ENCODE assay signal across 3 cellular contexts in the genomic region with DNA sequence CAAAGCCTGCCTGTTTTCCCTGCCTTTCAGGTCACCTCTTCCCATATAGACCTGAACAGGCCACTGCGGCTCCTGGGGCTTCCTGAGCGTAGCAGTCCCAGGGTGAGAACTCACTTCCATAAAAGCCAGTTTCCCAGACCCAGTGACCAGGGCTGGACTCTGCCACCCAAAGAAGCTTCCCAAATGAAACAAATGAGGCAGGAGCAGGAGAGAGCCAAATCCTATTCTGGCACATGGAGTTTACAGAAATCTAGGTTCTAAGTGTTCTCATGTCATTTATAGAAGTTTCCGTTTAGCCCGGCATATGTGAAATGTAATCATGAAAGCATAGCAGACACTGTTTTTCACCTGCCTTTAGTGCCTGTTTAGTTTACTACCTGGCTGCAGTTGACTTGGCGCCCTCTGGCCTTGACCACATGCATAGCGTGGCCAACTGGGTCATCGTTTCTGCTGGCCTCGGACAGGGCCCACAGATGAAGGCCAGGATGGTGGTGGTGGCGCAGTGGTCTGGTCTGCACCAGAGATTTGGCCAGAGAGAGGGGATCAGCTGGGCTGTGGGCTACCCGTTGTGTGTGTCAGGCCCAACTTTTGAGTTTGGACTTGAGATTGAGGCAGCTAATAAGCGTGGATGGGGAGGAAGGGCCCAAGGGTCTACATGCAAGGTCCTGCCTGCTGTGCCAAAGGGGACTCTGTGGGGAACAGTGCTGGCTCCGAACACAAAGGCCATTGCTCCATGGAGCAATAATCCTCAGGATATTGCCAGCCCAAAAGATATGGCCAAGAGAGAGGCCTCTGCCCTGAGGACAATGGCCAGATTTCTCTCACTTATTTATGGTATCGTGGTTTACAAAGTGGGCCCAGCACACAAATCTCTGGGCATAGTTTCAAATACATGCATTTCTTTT.
TF ChIP-seq lines count a peak whose summit lies in the region.

No MANE protein-coding gene starts in this region.

TF ChIP-seq in IMR-90, 13 proteins besides CTCF, POLR2A, EP300 and RAD21:
- TF ChIP-seq, protein P1, sequence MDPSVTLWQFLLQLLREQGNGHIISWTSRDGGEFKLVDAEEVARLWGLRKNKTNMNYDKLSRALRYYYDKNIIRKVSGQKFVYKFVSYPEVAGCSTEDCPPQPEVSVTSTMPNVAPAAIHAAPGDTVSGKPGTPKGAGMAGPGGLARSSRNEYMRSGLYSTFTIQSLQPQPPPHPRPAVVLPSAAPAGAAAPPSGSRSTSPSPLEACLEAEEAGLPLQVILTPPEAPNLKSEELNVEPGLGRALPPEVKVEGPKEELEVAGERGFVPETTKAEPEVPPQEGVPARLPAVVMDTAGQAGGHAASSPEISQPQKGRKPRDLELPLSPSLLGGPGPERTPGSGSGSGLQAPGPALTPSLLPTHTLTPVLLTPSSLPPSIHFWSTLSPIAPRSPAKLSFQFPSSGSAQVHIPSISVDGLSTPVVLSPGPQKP (IDR thresholded peaks at IDR 0.05; ENCODE audit: borderline replicate concordance, low read depth, low read length) = no peak
- TF ChIP-seq MAZ (IDR thresholded peaks at IDR 0.05; ENCODE audit: borderline replicate concordance, low read depth, low read length) (no peak), SMC3 (IDR thresholded peaks at IDR 0.05; ENCODE audit: low read depth, low read length) (no peak), CEBPB (IDR thresholded peaks at IDR 0.05; ENCODE audit: low read depth, low read length) (no peak), MXI1 (IDR thresholded peaks at IDR 0.05; ENCODE audit: borderline replicate concordance, low read depth, low read length) (no peak), FOS (IDR thresholded peaks at IDR 0.05; ENCODE audit: low read depth, low read length) (no peak), BHLHE40 (IDR thresholded peaks at IDR 0.05; ENCODE audit: low read depth, low read length) (no peak), NFE2L2 (IDR thresholded peaks at IDR 0.05; ENCODE audit: low read depth, low read length) (no peak)
- TF ChIP-seq, protein P2, sequence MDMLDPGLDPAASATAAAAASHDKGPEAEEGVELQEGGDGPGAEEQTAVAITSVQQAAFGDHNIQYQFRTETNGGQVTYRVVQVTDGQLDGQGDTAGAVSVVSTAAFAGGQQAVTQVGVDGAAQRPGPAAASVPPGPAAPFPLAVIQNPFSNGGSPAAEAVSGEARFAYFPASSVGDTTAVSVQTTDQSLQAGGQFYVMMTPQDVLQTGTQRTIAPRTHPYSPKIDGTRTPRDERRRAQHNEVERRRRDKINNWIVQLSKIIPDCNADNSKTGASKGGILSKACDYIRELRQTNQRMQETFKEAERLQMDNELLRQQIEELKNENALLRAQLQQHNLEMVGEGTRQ (IDR thresholded peaks at IDR 0.05; ENCODE audit: low read depth, low read length) = no peak

TF ChIP-seq in K562, 482 proteins besides CTCF, POLR2A, EP300 and RAD21:
- TF ChIP-seq SMARCE1 (IDR thresholded peaks at IDR 0.05) (no peak), CEBPB (tag; IDR thresholded peaks at IDR 0.05) (no peak), MTA1 (IDR thresholded peaks at IDR 0.05; ENCODE audit: borderline replicate concordance) (no peak), ARID2 (IDR thresholded peaks at IDR 0.05) (no peak), ZNF75A (CRISPR knock-in tag; IDR thresholded peaks at IDR 0.05) (no peak), RB1 (IDR thresholded peaks at IDR 0.05; ENCODE audit: low read depth) (no peak), THRAP3 (IDR thresholded peaks at IDR 0.05; ENCODE audit: borderline replicate concordance) (no peak), ZFX (CRISPR knock-in tag; IDR thresholded peaks at IDR 0.05) (no peak), PHB2 (IDR thresholded peaks at IDR 0.05; ENCODE audit: low read depth) (no peak), POLR3A (IDR thresholded peaks at IDR 0.05; ENCODE audit: borderline replicate concordance, extremely low read depth, insufficient read depth, insufficient read length) (no peak), CBX2 (IDR thresholded peaks at IDR 0.05; ENCODE audit: insufficient read depth, low read length, poor library complexity, severe bottlenecking) (no peak), KLF6 (CRISPR knock-in tag; IDR thresholded peaks at IDR 0.05; ENCODE audit: borderline replicate concordance) (no peak), ILK (tag; IDR thresholded peaks at IDR 0.05; ENCODE audit: borderline replicate concordance, low read depth) (no peak), SNIP1 (IDR thresholded peaks at IDR 0.05; ENCODE audit: low read depth) (no peak)
- TF ChIP-seq, protein P3, sequence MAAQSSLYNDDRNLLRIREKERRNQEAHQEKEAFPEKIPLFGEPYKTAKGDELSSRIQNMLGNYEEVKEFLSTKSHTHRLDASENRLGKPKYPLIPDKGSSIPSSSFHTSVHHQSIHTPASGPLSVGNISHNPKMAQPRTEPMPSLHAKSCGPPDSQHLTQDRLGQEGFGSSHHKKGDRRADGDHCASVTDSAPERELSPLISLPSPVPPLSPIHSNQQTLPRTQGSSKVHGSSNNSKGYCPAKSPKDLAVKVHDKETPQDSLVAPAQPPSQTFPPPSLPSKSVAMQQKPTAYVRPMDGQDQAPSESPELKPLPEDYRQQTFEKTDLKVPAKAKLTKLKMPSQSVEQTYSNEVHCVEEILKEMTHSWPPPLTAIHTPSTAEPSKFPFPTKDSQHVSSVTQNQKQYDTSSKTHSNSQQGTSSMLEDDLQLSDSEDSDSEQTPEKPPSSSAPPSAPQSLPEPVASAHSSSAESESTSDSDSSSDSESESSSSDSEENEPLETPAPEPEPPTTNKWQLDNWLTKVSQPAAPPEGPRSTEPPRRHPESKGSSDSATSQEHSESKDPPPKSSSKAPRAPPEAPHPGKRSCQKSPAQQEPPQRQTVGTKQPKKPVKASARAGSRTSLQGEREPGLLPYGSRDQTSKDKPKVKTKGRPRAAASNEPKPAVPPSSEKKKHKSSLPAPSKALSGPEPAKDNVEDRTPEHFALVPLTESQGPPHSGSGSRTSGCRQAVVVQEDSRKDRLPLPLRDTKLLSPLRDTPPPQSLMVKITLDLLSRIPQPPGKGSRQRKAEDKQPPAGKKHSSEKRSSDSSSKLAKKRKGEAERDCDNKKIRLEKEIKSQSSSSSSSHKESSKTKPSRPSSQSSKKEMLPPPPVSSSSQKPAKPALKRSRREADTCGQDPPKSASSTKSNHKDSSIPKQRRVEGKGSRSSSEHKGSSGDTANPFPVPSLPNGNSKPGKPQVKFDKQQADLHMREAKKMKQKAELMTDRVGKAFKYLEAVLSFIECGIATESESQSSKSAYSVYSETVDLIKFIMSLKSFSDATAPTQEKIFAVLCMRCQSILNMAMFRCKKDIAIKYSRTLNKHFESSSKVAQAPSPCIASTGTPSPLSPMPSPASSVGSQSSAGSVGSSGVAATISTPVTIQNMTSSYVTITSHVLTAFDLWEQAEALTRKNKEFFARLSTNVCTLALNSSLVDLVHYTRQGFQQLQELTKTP (IDR thresholded peaks at IDR 0.05; ENCODE audit: low read depth in 1 of 2, partially characterized antibody in 2 of 2) = no peak
- TF ChIP-seq, protein P4, sequence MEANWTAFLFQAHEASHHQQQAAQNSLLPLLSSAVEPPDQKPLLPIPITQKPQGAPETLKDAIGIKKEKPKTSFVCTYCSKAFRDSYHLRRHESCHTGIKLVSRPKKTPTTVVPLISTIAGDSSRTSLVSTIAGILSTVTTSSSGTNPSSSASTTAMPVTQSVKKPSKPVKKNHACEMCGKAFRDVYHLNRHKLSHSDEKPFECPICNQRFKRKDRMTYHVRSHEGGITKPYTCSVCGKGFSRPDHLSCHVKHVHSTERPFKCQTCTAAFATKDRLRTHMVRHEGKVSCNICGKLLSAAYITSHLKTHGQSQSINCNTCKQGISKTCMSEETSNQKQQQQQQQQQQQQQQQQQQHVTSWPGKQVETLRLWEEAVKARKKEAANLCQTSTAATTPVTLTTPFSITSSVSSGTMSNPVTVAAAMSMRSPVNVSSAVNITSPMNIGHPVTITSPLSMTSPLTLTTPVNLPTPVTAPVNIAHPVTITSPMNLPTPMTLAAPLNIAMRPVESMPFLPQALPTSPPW (CRISPR knock-in tag; IDR thresholded peaks at IDR 0.05) = no peak

TF ChIP-seq in liver, 16 proteins besides CTCF, POLR2A, EP300 and RAD21:
- TF ChIP-seq HNF4G (IDR thresholded peaks at IDR 0.05) (no peak), RXRA (IDR thresholded peaks at IDR 0.05) (peak in 1 of 2 donors; percentile 47), SP1 (IDR thresholded peaks at IDR 0.05) (no peak), GABPA (IDR thresholded peaks at IDR 0.05 in 1 of 2, conservative IDR thresholded peaks at IDR 0.05 in 1 of 2) (no peak), HNF4A (conservative IDR thresholded peaks at IDR 0.05) (peak in 1 of 2 donors; percentile 20), NR2F2 (IDR thresholded peaks at IDR 0.05) (no peak), JUND (IDR thresholded peaks at IDR 0.05) (no peak)
- TF ChIP-seq, protein P5, sequence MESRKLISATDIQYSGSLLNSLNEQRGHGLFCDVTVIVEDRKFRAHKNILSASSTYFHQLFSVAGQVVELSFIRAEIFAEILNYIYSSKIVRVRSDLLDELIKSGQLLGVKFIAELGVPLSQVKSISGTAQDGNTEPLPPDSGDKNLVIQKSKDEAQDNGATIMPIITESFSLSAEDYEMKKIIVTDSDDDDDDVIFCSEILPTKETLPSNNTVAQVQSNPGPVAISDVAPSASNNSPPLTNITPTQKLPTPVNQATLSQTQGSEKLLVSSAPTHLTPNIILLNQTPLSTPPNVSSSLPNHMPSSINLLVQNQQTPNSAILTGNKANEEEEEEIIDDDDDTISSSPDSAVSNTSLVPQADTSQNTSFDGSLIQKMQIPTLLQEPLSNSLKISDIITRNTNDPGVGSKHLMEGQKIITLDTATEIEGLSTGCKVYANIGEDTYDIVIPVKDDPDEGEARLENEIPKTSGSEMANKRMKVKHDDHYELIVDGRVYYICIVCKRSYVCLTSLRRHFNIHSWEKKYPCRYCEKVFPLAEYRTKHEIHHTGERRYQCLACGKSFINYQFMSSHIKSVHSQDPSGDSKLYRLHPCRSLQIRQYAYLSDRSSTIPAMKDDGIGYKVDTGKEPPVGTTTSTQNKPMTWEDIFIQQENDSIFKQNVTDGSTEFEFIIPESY (IDR thresholded peaks at IDR 0.05) = no peak
